9 cellular contexts compared by ENCODE assay signal in genomic region chr1:34590211-34590623, GRCh38.
A peak's percentile ranks its signal among the peaks of the same experiment; 100 is the strongest.
DNase-seq lines count a peak whose midpoint lies in the region; ATAC-seq and TF ChIP-seq lines count a peak whose summit lies in the region.
"Had no signal": no experiment of that assay in that cellular context is flagged by ENCODE, and none has a peak within 500 bp of the region (broad histone marks: within the 10 kb centered on the region; RNA-seq: fewer than 3 reads in every experiment).

No MANE protein-coding gene starts in this region.

- H3K27me3 Mint-ChIP-seq in WTC11 (ENCODE audit: low read depth): no peaks in the 10 kb centered on the region; the same call in none of the 2 replicates

- DNase-seq in H7: peak; percentile 43
- peak; percentile 96 for DNase-seq in NCI-H2107 (lab: John Stamatoyannopoulos, UW)
- peak; percentile 48 for DNase-seq in WTC11 (ENCODE audit: low spot score)
- DNase-seq in lung (ENCODE audit: low spot score): peak; percentile 29
- no peak for DNase-seq in superior temporal gyrus (ENCODE audit: extremely low spot score)
- DNase-seq: dorsolateral prefrontal cortex had no signal

- H3K4me3 ChIP-seq in H7 (ENCODE audit: insufficient read depth, low read depth, low read length) (no peak overlapping the region), lung (no peak overlapping the region)
- H3K4me3 ChIP-seq: dorsolateral prefrontal cortex had no signal

- H3K9me3 ChIP-seq in lung (ENCODE audit: control insufficient read depth in 2 of 2, insufficient read depth in 1 of 2, low read length in 1 of 2): peaks cover 0 to 4% of the 10 kb centered on the region in 2 donors

- H3K27ac Mint-ChIP-seq in WTC11: peak overlapping the region; percentile 12; the same call in 1 of the 2 replicates

- H3K36me3 Mint-ChIP-seq in WTC11: no peaks in the 10 kb centered on the region

- ATAC-seq in WTC11 (peak; percentile 82), lung (ENCODE audit: insufficient read depth, low FRiP score) (no peak), HG03469 (IDR thresholded peaks at IDR 0.05; ENCODE audit: unreplicated experiment) (no peak), GM21786 (IDR thresholded peaks at IDR 0.05; ENCODE audit: unreplicated experiment) (no peak), HG03571 (IDR thresholded peaks at IDR 0.05; ENCODE audit: unreplicated experiment) (no peak)

- H3K27me3 ChIP-seq in H7 (ENCODE audit: control insufficient read depth, insufficient read depth, low read length): no peaks in the 10 kb centered on the region; the same call in 1 of the 2 replicates
- H3K27me3 ChIP-seq in lung (ENCODE audit: control insufficient read depth, insufficient read depth): no peaks in the 10 kb centered on the region

- H3K36me3 ChIP-seq in H7 (replicated peaks; ENCODE audit: control insufficient read depth, insufficient read depth, low read length): no peaks in the 10 kb centered on the region
- H3K36me3 ChIP-seq in lung (ENCODE audit: control insufficient read depth in 2 of 2, insufficient read depth in 2 of 2, low read length in 2 of 2): no peaks in the 10 kb centered on the region

- CTCF ChIA-PET in WTC11 (lab: Charles Lee): interaction anchor here (0.6 to 1.5 kb wide), 6 partner anchors 41 to 262 kb away, joined by 3 to 5 read pairs (median 4); no protein-coding TSS in a partner anchor

- TF ChIP-seq CTCF in WTC11 (IDR thresholded peaks at IDR 0.05) (no peak), lung (IDR thresholded peaks at IDR 0.05; ENCODE audit: control extremely low read depth, extremely low read depth) (no peak)

- H3K4me1 Mint-ChIP-seq in WTC11: peaks cover 26% of the 10 kb centered on the region

- POLR2A ChIA-PET in WTC11 (lab: Charles Lee): no interaction called here

- 43 to 51% methylated on average over 4 of the region's 4 CpGs for WGBS in lung, 2 donors

- no peak overlapping the region for H3K27ac ChIP-seq in lung (ENCODE audit: low read depth in 1 of 2, low read length in 1 of 2)
- H3K27ac ChIP-seq: dorsolateral prefrontal cortex had no signal

- no peaks in the 10 kb centered on the region for H3K4me1 ChIP-seq in lung (ENCODE audit: control insufficient read depth in 2 of 2, insufficient read depth in 2 of 2, low read length in 2 of 2)

- no peaks in the 10 kb centered on the region for H3K9me3 Mint-ChIP-seq in WTC11

- H3K4me3 Mint-ChIP-seq in WTC11: no peak overlapping the region

TF ChIP-seq in WTC11, 78 proteins besides CTCF, POLR2A, EP300 and RAD21:
- peak; percentile 93 for TF ChIP-seq ZNF423 (CRISPR knock-in tag; IDR thresholded peaks at IDR 0.05)
- no peak for TF ChIP-seq KAT7 (CRISPR knock-in tag; IDR thresholded peaks at IDR 0.05; ENCODE audit: borderline replicate concordance)
TF ChIP-seq in WTC11: peak in this region for 1.
